ENCODE assay signal across 1 cellular context in genomic region chr1:111227875-111228747, GRCh38.
TF ChIP-seq lines count a peak whose summit lies in the region.

No MANE protein-coding gene starts in this region.

TF ChIP-seq in HepG2, 621 proteins besides CTCF, POLR2A, EP300 and RAD21 (continued from another document and continues in another):
- TF ChIP-seq, protein P1, sequence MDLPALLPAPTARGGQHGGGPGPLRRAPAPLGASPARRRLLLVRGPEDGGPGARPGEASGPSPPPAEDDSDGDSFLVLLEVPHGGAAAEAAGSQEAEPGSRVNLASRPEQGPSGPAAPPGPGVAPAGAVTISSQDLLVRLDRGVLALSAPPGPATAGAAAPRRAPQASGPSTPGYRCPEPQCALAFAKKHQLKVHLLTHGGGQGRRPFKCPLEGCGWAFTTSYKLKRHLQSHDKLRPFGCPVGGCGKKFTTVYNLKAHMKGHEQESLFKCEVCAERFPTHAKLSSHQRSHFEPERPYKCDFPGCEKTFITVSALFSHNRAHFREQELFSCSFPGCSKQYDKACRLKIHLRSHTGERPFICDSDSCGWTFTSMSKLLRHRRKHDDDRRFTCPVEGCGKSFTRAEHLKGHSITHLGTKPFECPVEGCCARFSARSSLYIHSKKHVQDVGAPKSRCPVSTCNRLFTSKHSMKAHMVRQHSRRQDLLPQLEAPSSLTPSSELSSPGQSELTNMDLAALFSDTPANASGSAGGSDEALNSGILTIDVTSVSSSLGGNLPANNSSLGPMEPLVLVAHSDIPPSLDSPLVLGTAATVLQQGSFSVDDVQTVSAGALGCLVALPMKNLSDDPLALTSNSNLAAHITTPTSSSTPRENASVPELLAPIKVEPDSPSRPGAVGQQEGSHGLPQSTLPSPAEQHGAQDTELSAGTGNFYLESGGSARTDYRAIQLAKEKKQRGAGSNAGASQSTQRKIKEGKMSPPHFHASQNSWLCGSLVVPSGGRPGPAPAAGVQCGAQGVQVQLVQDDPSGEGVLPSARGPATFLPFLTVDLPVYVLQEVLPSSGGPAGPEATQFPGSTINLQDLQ (CRISPR knock-in tag; IDR thresholded peaks at IDR 0.05): no peak
- TF ChIP-seq, protein P2, sequence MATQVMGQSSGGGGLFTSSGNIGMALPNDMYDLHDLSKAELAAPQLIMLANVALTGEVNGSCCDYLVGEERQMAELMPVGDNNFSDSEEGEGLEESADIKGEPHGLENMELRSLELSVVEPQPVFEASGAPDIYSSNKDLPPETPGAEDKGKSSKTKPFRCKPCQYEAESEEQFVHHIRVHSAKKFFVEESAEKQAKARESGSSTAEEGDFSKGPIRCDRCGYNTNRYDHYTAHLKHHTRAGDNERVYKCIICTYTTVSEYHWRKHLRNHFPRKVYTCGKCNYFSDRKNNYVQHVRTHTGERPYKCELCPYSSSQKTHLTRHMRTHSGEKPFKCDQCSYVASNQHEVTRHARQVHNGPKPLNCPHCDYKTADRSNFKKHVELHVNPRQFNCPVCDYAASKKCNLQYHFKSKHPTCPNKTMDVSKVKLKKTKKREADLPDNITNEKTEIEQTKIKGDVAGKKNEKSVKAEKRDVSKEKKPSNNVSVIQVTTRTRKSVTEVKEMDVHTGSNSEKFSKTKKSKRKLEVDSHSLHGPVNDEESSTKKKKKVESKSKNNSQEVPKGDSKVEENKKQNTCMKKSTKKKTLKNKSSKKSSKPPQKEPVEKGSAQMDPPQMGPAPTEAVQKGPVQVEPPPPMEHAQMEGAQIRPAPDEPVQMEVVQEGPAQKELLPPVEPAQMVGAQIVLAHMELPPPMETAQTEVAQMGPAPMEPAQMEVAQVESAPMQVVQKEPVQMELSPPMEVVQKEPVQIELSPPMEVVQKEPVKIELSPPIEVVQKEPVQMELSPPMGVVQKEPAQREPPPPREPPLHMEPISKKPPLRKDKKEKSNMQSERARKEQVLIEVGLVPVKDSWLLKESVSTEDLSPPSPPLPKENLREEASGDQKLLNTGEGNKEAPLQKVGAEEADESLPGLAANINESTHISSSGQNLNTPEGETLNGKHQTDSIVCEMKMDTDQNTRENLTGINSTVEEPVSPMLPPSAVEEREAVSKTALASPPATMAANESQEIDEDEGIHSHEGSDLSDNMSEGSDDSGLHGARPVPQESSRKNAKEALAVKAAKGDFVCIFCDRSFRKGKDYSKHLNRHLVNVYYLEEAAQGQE (IDR thresholded peaks at IDR 0.05; ENCODE audit: borderline replicate concordance in 1 of 2, low read depth in 1 of 2, low read length in 2 of 2): no peak
- TF ChIP-seq GPBP1L1 (CRISPR knock-in tag; IDR thresholded peaks at IDR 0.05) (no peak), ZNF180 (CRISPR knock-in tag; IDR thresholded peaks at IDR 0.05; ENCODE audit: borderline replicate concordance, low read depth) (no peak), YEATS4 (CRISPR knock-in tag; IDR thresholded peaks at IDR 0.05; ENCODE audit: borderline replicate concordance) (no peak), ZNF709 (CRISPR knock-in tag; IDR thresholded peaks at IDR 0.05) (no peak), ZNF251 (CRISPR knock-in tag; IDR thresholded peaks at IDR 0.05) (no peak), LCORL (IDR thresholded peaks at IDR 0.05) (0 out of 2 replicates have a peak, but pooled peaks have one; percentile 19), LCORL (CRISPR knock-in tag; IDR thresholded peaks at IDR 0.05) (peak; percentile 98), MBD4 (IDR thresholded peaks at IDR 0.05; ENCODE audit: borderline replicate concordance, low read length) (no peak), RXRA (CRISPR knock-in tag; IDR thresholded peaks at IDR 0.05) (peak; percentile 62; the same call in 1 of the 2 replicates), FOXP1 (IDR thresholded peaks at IDR 0.05) (no peak), FOXP1 (CRISPR knock-in tag; IDR thresholded peaks at IDR 0.05) (no peak), ZNF468 (CRISPR knock-in tag; IDR thresholded peaks at IDR 0.05) (no peak), HMG20A (CRISPR knock-in tag; IDR thresholded peaks at IDR 0.05; ENCODE audit: borderline replicate concordance) (peak; percentile 72), ZNF382 (CRISPR knock-in tag; IDR thresholded peaks at IDR 0.05; ENCODE audit: borderline replicate concordance) (0 out of 2 replicates have a peak, but pooled peaks have one; percentile 24), NFYC (CRISPR knock-in tag; IDR thresholded peaks at IDR 0.05) (no peak), MAFK (conservative IDR thresholded peaks at IDR 0.05 in 1 of 2, IDR thresholded peaks at IDR 0.05 in 1 of 2; ENCODE audit: low read length in 2 of 2) (no peak), ZBTB3 (CRISPR knock-in tag; IDR thresholded peaks at IDR 0.05; ENCODE audit: borderline replicate concordance, low read depth) (no peak), TAF1 (CRISPR knock-in tag; IDR thresholded peaks at IDR 0.05) (no peak), ZNF770 (CRISPR knock-in tag; IDR thresholded peaks at IDR 0.05) (peak; percentile 92), JDP2 (CRISPR knock-in tag; IDR thresholded peaks at IDR 0.05; ENCODE audit: borderline replicate concordance) (no peak), ZNF331 (CRISPR knock-in tag; IDR thresholded peaks at IDR 0.05) (no peak), JUND (CRISPR knock-in tag; IDR thresholded peaks at IDR 0.05) (peak; percentile 88), ZNF572 (CRISPR knock-in tag; IDR thresholded peaks at IDR 0.05) (no peak), THAP11 (CRISPR knock-in tag; IDR thresholded peaks at IDR 0.05) (peak; percentile 30; the same call in 1 of the 2 replicates), PHF21A (CRISPR knock-in tag; IDR thresholded peaks at IDR 0.05) (no peak), PRDM4 (CRISPR knock-in tag; IDR thresholded peaks at IDR 0.05; ENCODE audit: borderline replicate concordance) (no peak), TAF15 (IDR thresholded peaks at IDR 0.05; ENCODE audit: low read depth, low read length, poor library complexity, severe bottlenecking) (no peak), ATRX (CRISPR knock-in tag; IDR thresholded peaks at IDR 0.05; ENCODE audit: borderline replicate concordance) (no peak), MAFF (IDR thresholded peaks at IDR 0.05; ENCODE audit: low read depth, low read length) (no peak), PTBP1 (IDR thresholded peaks at IDR 0.05; ENCODE audit: low read depth, low read length, poor library complexity, severe bottlenecking) (no peak), ZNF607 (CRISPR knock-in tag; IDR thresholded peaks at IDR 0.05; ENCODE audit: borderline replicate concordance) (no peak), BRF2 (CRISPR knock-in tag; IDR thresholded peaks at IDR 0.05) (no peak)
- TF ChIP-seq, protein P3, sequence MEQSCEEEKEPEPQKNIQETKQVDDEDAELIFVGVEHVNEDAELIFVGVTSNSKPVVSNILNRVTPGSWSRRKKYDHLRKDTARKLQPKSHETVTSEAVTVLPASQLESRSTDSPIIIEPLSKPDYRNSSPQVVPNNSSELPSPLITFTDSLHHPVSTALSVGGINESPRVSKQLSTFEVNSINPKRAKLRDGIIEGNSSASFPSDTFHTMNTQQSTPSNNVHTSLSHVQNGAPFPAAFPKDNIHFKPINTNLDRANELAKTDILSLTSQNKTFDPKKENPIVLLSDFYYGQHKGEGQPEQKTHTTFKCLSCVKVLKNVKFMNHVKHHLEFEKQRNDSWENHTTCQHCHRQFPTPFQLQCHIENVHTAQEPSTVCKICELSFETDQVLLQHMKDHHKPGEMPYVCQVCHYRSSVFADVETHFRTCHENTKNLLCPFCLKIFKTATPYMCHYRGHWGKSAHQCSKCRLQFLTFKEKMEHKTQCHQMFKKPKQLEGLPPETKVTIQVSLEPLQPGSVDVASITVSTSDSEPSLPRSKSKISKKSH (CRISPR knock-in tag; IDR thresholded peaks at IDR 0.05; ENCODE audit: borderline replicate concordance): no peak
- TF ChIP-seq, protein P4, sequence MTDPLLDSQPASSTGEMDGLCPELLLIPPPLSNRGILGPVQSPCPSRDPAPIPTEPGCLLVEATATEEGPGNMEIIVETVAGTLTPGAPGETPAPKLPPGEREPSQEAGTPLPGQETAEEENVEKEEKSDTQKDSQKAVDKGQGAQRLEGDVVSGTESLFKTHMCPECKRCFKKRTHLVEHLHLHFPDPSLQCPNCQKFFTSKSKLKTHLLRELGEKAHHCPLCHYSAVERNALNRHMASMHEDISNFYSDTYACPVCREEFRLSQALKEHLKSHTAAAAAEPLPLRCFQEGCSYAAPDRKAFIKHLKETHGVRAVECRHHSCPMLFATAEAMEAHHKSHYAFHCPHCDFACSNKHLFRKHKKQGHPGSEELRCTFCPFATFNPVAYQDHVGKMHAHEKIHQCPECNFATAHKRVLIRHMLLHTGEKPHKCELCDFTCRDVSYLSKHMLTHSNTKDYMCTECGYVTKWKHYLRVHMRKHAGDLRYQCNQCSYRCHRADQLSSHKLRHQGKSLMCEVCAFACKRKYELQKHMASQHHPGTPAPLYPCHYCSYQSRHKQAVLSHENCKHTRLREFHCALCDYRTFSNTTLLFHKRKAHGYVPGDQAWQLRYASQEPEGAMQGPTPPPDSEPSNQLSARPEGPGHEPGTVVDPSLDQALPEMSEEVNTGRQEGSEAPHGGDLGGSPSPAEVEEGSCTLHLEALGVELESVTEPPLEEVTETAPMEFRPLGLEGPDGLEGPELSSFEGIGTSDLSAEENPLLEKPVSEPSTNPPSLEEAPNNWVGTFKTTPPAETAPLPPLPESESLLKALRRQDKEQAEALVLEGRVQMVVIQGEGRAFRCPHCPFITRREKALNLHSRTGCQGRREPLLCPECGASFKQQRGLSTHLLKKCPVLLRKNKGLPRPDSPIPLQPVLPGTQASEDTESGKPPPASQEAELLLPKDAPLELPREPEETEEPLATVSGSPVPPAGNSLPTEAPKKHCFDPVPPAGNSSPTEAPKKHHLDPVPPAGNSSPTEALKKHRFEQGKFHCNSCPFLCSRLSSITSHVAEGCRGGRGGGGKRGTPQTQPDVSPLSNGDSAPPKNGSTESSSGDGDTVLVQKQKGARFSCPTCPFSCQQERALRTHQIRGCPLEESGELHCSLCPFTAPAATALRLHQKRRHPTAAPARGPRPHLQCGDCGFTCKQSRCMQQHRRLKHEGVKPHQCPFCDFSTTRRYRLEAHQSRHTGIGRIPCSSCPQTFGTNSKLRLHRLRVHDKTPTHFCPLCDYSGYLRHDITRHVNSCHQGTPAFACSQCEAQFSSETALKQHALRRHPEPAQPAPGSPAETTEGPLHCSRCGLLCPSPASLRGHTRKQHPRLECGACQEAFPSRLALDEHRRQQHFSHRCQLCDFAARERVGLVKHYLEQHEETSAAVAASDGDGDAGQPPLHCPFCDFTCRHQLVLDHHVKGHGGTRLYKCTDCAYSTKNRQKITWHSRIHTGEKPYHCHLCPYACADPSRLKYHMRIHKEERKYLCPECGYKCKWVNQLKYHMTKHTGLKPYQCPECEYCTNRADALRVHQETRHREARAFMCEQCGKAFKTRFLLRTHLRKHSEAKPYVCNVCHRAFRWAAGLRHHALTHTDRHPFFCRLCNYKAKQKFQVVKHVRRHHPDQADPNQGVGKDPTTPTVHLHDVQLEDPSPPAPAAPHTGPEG (CRISPR knock-in tag; IDR thresholded peaks at IDR 0.05): no peak
- TF ChIP-seq, protein P5, sequence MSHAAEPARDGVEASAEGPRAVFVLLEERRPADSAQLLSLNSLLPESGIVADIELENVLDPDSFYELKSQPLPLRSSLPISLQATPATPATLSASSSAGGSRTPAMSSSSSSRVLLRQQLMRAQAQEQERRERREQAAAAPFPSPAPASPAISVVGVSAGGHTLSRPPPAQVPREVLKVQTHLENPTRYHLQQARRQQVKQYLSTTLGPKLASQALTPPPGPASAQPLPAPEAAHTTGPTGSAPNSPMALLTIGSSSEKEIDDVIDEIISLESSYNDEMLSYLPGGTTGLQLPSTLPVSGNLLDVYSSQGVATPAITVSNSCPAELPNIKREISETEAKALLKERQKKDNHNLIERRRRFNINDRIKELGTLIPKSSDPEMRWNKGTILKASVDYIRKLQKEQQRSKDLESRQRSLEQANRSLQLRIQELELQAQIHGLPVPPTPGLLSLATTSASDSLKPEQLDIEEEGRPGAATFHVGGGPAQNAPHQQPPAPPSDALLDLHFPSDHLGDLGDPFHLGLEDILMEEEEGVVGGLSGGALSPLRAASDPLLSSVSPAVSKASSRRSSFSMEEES (CRISPR knock-in tag; IDR thresholded peaks at IDR 0.05): 0 out of 2 replicates have a peak, but pooled peaks have one; percentile 52
